In genomic region chr6:129621252-129621651, GRCh38 we compare ENCODE assay signal across 8 cellular contexts.
DNase-seq lines count a peak whose midpoint lies in the region; ATAC-seq, FAIRE-seq and TF ChIP-seq lines count a peak whose summit lies in the region.

No MANE protein-coding gene starts in this region.

- SMC1A ChIA-PET in GM12878 (lab: Charles Lee; ENCODE audit: uncharacterized antibody, unreplicated experiment) = interaction anchor here (0.9 to 3.2 kb wide), 9 partner anchors 11 to 129 kb away, joined by 3 to 15 read pairs (median 4); no protein-coding TSS in a partner anchor

- POLR2A ChIA-PET in GM12878 (lab: Charles Lee) = interaction anchor here (0.9 to 1.4 kb wide), 3 partner anchors 10 to 24 kb away, joined by 3 read pairs; no protein-coding TSS in a partner anchor

- H3K9ac ChIP-seq in OCI-LY1 (ENCODE audit: low read length) (no peak overlapping the region), GM12878 (ENCODE audit: control insufficient read depth, insufficient read depth, low read length) (no peak overlapping the region)

- TF ChIP-seq POLR2A in GM12878 (IDR thresholded peaks at IDR 0.05; ENCODE audit: low read depth, low read length) = no peak
- no peak for TF ChIP-seq POLR2A in gastrocnemius medialis (IDR thresholded peaks at IDR 0.05)
- TF ChIP-seq POLR2A in upper lobe of left lung (IDR thresholded peaks at IDR 0.05) = no peak

- H3K9me3 ChIP-seq in OCI-LY1 (ENCODE audit: low read length) = no peaks in the 10 kb centered on the region
- no peaks in the 10 kb centered on the region; the same call in 2 of the 3 replicates for H3K9me3 ChIP-seq in GM12878 (replicated peaks; ENCODE audit: control insufficient read depth, insufficient read depth, low read length)
- H3K9me3 ChIP-seq in gastrocnemius medialis = no peaks in the 10 kb centered on the region
- H3K9me3 ChIP-seq in upper lobe of left lung = no peaks in the 10 kb centered on the region

- H3K27me3 ChIP-seq in OCI-LY1 (ENCODE audit: insufficient read depth, low read length) (no peaks in the 10 kb centered on the region), GM12878 (replicated peaks in 1 of 2; ENCODE audit: control insufficient read depth in 2 of 2, insufficient read depth in 2 of 2, low read length in 1 of 2) (no peaks in the 10 kb centered on the region), gastrocnemius medialis (no peaks in the 10 kb centered on the region), upper lobe of left lung (no peaks in the 10 kb centered on the region)

- H3K4me1 ChIP-seq in OCI-LY1 (ENCODE audit: insufficient read depth, low read length, severe bottlenecking) (no peaks in the 10 kb centered on the region), GM12878 (ENCODE audit: control insufficient read depth, insufficient read depth, low read length) (no peaks in the 10 kb centered on the region), gastrocnemius medialis (no peaks in the 10 kb centered on the region), upper lobe of left lung (peaks cover 0 to 7% (median 2%) of the 10 kb centered on the region in 4 donors)

- no peak for DNase-seq in GM12878 (ENCODE audit: low read depth, low spot score)
- DNase-seq in gastrocnemius medialis = no peak
- DNase-seq in NCI-H446 treated with DMSO at 0.1 percent for 48 hours (lab: John Stamatoyannopoulos, UW) = no peak
- DNase-seq in upper lobe of left lung = no peak
- DNase-seq in middle frontal gyrus (ENCODE audit: extremely low spot score, low spot score) = no peak

- H3K79me2 ChIP-seq in OCI-LY1 (ENCODE audit: insufficient read depth, low read length) (no peaks in the 10 kb centered on the region), GM12878 (ENCODE audit: control insufficient read depth, insufficient read depth, low read length) (no peaks in the 10 kb centered on the region)

- H3K36me3 ChIP-seq in OCI-LY1 (ENCODE audit: insufficient read depth, low read length) (no peaks in the 10 kb centered on the region), GM12878 (ENCODE audit: control insufficient read depth in 2 of 2, insufficient read depth in 2 of 2, low read length in 1 of 2) (peaks cover 0 to 25% of the 10 kb centered on the region in 2 experiments; a peak in 3 of 4 replicates), gastrocnemius medialis (peaks cover 0 to 13% of the 10 kb centered on the region in 2 donors), upper lobe of left lung (peaks cover 0 to 9% (median 0%) of the 10 kb centered on the region in 4 donors)

- TF ChIP-seq RAD21 in GM12878 (IDR thresholded peaks at IDR 0.05; ENCODE audit: insufficient read depth, low read depth, low read length) = 0 out of 2 replicates have a peak, but pooled peaks have one; percentile 7

- H4K20me1 ChIP-seq in OCI-LY1 (ENCODE audit: insufficient read depth, low read length) (no peaks in the 10 kb centered on the region), GM12878 (ENCODE audit: control insufficient read depth, insufficient read depth) (no peaks in the 10 kb centered on the region)

- in situ Hi-C loops in GM12878 (cut with MboI) = no loop called here
- in situ Hi-C loops in gastrocnemius medialis (cut with MboI; ENCODE audit: low sequenced_read_pairs in 4 of 4) = no loop called here

- H3K27ac ChIP-seq in OCI-LY1 (ENCODE audit: low read depth, low read length, poor library complexity, severe bottlenecking) = no peak overlapping the region
- H3K27ac ChIP-seq in GM12878 (ENCODE audit: control insufficient read depth, insufficient read depth) = no peak overlapping the region
- no peak overlapping the region for H3K27ac ChIP-seq in gastrocnemius medialis
- H3K27ac ChIP-seq in upper lobe of left lung = no peak overlapping the region

- FAIRE-seq in GM12878 (lab: Jason Lieb, UNC) = no peak

- no peaks in the 10 kb centered on the region for H3K9me2 ChIP-seq in OCI-LY1 (ENCODE audit: low read depth, low read length)

- H2AFZ ChIP-seq in OCI-LY1 (ENCODE audit: low read length) = no peak overlapping the region
- no peak overlapping the region for H2AFZ ChIP-seq in GM12878 (ENCODE audit: control insufficient read depth, low read depth, low read length)

- H3K4me3 ChIP-seq in OCI-LY1 (ENCODE audit: low read depth, low read length, poor library complexity, severe bottlenecking) (no peak overlapping the region), GM12878 (no peak overlapping the region), gastrocnemius medialis (no peak overlapping the region), upper lobe of left lung (no peak overlapping the region)

- no TSS peak for BruUV-seq in GM12878 (replicated peaks; lab: Mats Ljungman, UMichigan)

- no peaks in the 10 kb centered on the region for H3F3A ChIP-seq in OCI-LY1 (ENCODE audit: insufficient read depth, low read length)

- RAD21 ChIA-PET in GM12878 (lab: Charles Lee; ENCODE audit: unreplicated experiment) = interaction anchor here (2.9 to 3.0 kb wide), 2 partner anchors 23 to 108 kb away, joined by 12 to 14 read pairs; no protein-coding TSS in a partner anchor

- TF ChIP-seq CTCF in GM12873 (IDR thresholded peaks at IDR 0.05; ENCODE audit: insufficient read depth, low read depth, low read length, missing control alignments) (peak; percentile 58), OCI-LY1 (IDR thresholded peaks at IDR 0.05; ENCODE audit: low read length) (peak; percentile 58), GM12878 (IDR thresholded peaks at IDR 0.05 in 2 of 3, conservative IDR thresholded peaks at IDR 0.05 in 1 of 3; ENCODE audit: control insufficient read depth in 2 of 3, extremely low read depth in 1 of 3, insufficient read depth in 1 of 3, low read depth in 3 of 3, low read length in 3 of 3) (peak; percentile 29 to 50 (median 37); a peak in 4 of 6 replicates), gastrocnemius medialis (IDR thresholded peaks at IDR 0.05 in 4 of 5, conservative IDR thresholded peaks at IDR 0.05 in 1 of 5) (peak; percentile 18 to 65 (median 52)), upper lobe of left lung (IDR thresholded peaks at IDR 0.05) (peak in 2 of 6 experiments; percentile 14 to 21)

- ATAC-seq in GM12878 (peak; percentile 74), gastrocnemius medialis (no peak), upper lobe of left lung (ENCODE audit: low FRiP score in 2 of 2) (no peak), HG03565 (IDR thresholded peaks at IDR 0.05; ENCODE audit: unreplicated experiment) (no peak)

- intact Hi-C loops in GM12878 (cut with micrococcal nuclease; ENCODE audit: unreplicated experiment) = loop anchor here (5.0 kb wide), 2 partner anchors 51 to 86 kb away; no protein-coding TSS in a partner anchor
- intact Hi-C loops in gastrocnemius medialis (cut with DNase I; ENCODE audit: low total_unique reads) = loop anchor here (2.0 kb wide), 1 partner anchor 110 kb away; no protein-coding TSS in a partner anchor

- no peak overlapping the region for H3K4me2 ChIP-seq in OCI-LY1 (ENCODE audit: low read length)
- no peak overlapping the region for H3K4me2 ChIP-seq in GM12878 (ENCODE audit: control insufficient read depth, insufficient read depth)

- CTCF ChIA-PET in GM12878 (lab: Yijun Ruan, JAX) = interaction anchor here (0.8 to 1.8 kb wide), 9 partner anchors 10 to 122 kb away, joined by 3 to 6 read pairs (median 4); no protein-coding TSS in a partner anchor

- no peak for TF ChIP-seq EP300 in GM12878 (IDR thresholded peaks at IDR 0.05; ENCODE audit: borderline replicate concordance in 1 of 2, control insufficient read depth in 1 of 2, low read depth in 2 of 2, low read length in 2 of 2)
- no peak for TF ChIP-seq EP300 in upper lobe of left lung (IDR thresholded peaks at IDR 0.05)

- WGBS in GM12878 (ENCODE audit: insufficient coverage, insufficient replicate concordance, low lambda C conversion rate, missing lambda C conversion rate) = 93% methylated on average over 4 of the region's 4 CpGs
- 81 to 93% methylated on average over 4 of the region's 4 CpGs for whole genome bisulfite sequencing in upper lobe of left lung, 2 donors

TF ChIP-seq in GM12878, 131 proteins besides CTCF, POLR2A, EP300 and RAD21:
- TF ChIP-seq RUNX3 (IDR thresholded peaks at IDR 0.05; ENCODE audit: low read length) = no peak
- TF ChIP-seq SMC3 (IDR thresholded peaks at IDR 0.05; ENCODE audit: borderline replicate concordance, low read length) = peak; percentile 27; the same call in 1 of the 2 replicates
- TF ChIP-seq NKRF (conservative IDR thresholded peaks at IDR 0.05) = no peak
- TF ChIP-seq BCL11A (IDR thresholded peaks at IDR 0.05; ENCODE audit: low read depth, low read length) = no peak
TF ChIP-seq in GM12878: peak in this region for 1.
